1 cellular context compared by ENCODE assay signal in the genomic region with DNA sequence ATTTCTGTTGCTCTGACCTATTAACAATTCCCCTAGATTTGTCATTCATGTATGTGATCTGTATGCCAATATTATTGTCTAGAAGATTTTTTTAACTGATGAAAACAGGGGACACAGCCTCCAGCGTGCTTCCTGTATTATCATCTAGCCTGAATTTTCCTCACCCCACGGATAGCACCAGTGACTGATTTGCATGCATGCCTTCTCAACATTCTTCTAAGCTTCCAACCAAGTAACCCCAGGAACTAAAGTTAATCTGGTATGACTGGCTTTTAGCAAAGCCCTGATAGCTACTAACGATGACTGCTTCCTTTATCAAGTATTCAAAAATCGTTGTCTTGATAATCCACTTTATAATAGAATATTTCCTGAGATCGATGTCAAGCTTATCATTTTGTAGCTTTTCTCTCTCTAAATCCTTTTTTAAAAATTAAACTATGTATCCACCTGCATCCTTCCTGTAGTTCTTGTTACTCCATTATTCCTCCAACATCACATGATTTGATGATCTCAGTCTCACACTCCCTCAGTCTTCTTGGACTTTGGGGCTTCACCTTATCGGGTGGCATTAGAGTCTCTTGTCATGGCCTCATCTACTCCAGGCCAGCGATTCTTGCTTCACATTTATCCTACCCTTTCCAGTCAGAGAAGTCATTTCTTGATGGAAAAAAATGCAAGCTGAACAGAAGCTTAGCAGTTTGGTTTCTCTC.
TF ChIP-seq lines count a peak whose summit lies in the region.

No MANE protein-coding gene starts in this region.

TF ChIP-seq in endothelial cell of umbilical vein, 7 proteins besides CTCF, POLR2A, EP300 and RAD21 (continued from another document):
- TF ChIP-seq EZH2 (IDR thresholded peaks at IDR 0.05; ENCODE audit: borderline replicate concordance, low read depth, low read length, severe bottlenecking) (no peak), POLR2AphosphoS5 (IDR thresholded peaks at IDR 0.05; ENCODE audit: insufficient read depth, low read depth, low read length) (no peak), FOS (IDR thresholded peaks at IDR 0.05; ENCODE audit: borderline replicate concordance, insufficient read depth, low read length) (no peak)
